In the genomic region with DNA sequence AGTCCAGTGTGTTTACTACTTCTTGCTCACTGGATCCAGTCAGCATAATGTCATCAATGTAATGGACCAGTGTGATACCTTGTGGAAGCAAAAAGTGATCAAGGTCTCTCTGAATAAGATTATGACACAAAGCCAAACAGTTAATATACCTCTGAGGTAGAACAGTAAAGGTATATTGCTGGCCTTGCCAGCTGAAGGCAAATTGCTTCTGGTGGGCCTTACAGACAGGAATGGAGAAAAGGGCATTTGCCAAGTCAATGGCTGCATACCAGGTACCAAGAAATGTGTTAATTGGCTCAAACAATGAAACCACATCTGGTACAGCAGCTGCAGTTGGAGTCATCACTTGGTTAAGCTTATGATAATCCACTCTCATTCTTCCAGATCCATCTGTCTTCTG, we compare ENCODE assay signal across 13 cellular contexts. TPM values are rescaled to one million over a fixed set of nuclear protein-coding genes. Genes with fewer than 3 reads are reported as not detected.
"Had no signal": no experiment of that assay in that cellular context is flagged by ENCODE, and none has a peak within 500 bp of the region (broad histone marks: within the 10 kb centered on the region; RNA-seq: fewer than 3 reads in every experiment).

No MANE protein-coding gene starts in this region.

RNA-seq across cellular contexts. Expression of a gene that starts 6.9 kb away (rescaled TPM):
- total RNA-seq: activated CD4-positive, alpha-beta memory T cell treated with anti-CD3 and anti-CD28 coated beads, Interleukin-2, amount 10 ng/mL, durations not matched to agents 7 days and 5 days; activated CD4-positive, alpha-beta T cell treated with anti-CD3 and anti-CD28 coated beads for 36 hours; activated CD4-positive, alpha-beta T cell treated with anti-CD3 and anti-CD28 coated beads, Interleukin-2, amount 10 ng/mL, durations not matched to agents 7 days and 5 days; activated CD8-positive, alpha-beta T cell treated with anti-CD3 and anti-CD28 coated beads, Interleukin-2, amount 10 ng/mL, durations not matched to agents 7 days and 5 days; activated naive CD8-positive, alpha-beta T cell treated with anti-CD3 and anti-CD28 coated beads, Interleukin-2, amount 10 ng/mL, durations not matched to agents 7 days and 5 days; activated T-helper 2 cell treated with anti-CD3 and anti-CD28 coated beads, Interferon-gamma antibody, Interleukin-2, Interleukin-4, amounts not matched to agents 10 μg/mL and 5 μg/mL and 100 μg/mL, durations not matched to agents 14 hours and 24 hours and 36 hours; ascending aorta; bronchial epithelial cell; cardiac muscle cell; chondrocyte; T-helper 1 cell treated with Interleukin-12 subunit alpha and Interleukin-12 subunit beta and Interleukin-4 antibody, amounts not matched to agents 30 ng/mL and 1 ng/mL, for 36 hours; T-helper 2 cell treated with Interferon-gamma antibody and Interleukin-4, amounts not matched to agents 100 ng/mL and 5 ng/mL, for 36 hours; WTC11 had no signal
- polyA plus RNA-seq: cardiac muscle cell had no signal
